24 cellular contexts compared by ENCODE assay signal in genomic region chr20:11296221-11296620, GRCh38.
"Had no signal": no experiment of that assay in that cellular context is flagged by ENCODE, and none has a peak within 500 bp of the region (broad histone marks: within the 10 kb centered on the region; RNA-seq: fewer than 3 reads in every experiment).

No MANE protein-coding gene starts in this region.

- H3K9me3 ChIP-seq: right lobe of liver, stomach, suprapubic skin, tibial nerve had no signal

- H3K4me1 Mint-ChIP-seq: activated CD4-positive, alpha-beta T cell treated with anti-CD3 and anti-CD28 coated beads, Interleukin-2, amount 10 ng/mL, durations not matched to agents 7 days and 5 days; activated CD8-positive, alpha-beta memory T cell treated with anti-CD3 and anti-CD28 coated beads, Interleukin-2, amount 10 ng/mL, durations not matched to agents 7 days and 5 days; activated naive CD4-positive, alpha-beta T cell treated with anti-CD3 and anti-CD28 coated beads, Interleukin-2, amount 10 ng/mL, durations not matched to agents 7 days and 5 days; immature natural killer cell; nephron; stimulated activated memory B cell treated with anti-CD40 and anti-IgM and Interleukin-4, amounts not matched to agents 10 μg/mL and 1 μg/mL and 100 μg/mL, for 72 hours had no signal

- H3K27me3 Mint-ChIP-seq: activated CD4-positive, alpha-beta T cell treated with anti-CD3 and anti-CD28 coated beads, Interleukin-2, amount 10 ng/mL, durations not matched to agents 7 days and 5 days; activated CD8-positive, alpha-beta memory T cell treated with anti-CD3 and anti-CD28 coated beads, Interleukin-2, amount 10 ng/mL, durations not matched to agents 7 days and 5 days; activated CD8-positive, alpha-beta T cell treated with anti-CD3 and anti-CD28 coated beads for 36 hours; activated naive CD4-positive, alpha-beta T cell treated with anti-CD3 and anti-CD28 coated beads, Interleukin-2, amount 10 ng/mL, durations not matched to agents 7 days and 5 days; stimulated activated memory B cell treated with anti-CD40 and anti-IgM and Interleukin-4, amounts not matched to agents 10 μg/mL and 1 μg/mL and 100 μg/mL, for 72 hours had no signal

- H3K36me3 Mint-ChIP-seq: activated CD8-positive, alpha-beta memory T cell treated with anti-CD3 and anti-CD28 coated beads, Interleukin-2, amount 10 ng/mL, durations not matched to agents 7 days and 5 days; activated naive CD4-positive, alpha-beta T cell treated with anti-CD3 and anti-CD28 coated beads, Interleukin-2, amount 10 ng/mL, durations not matched to agents 7 days and 5 days; immature natural killer cell; stimulated activated memory B cell treated with anti-CD40 and anti-IgM and Interleukin-4, amounts not matched to agents 10 μg/mL and 1 μg/mL and 100 μg/mL, for 72 hours had no signal

- H3K4me1 ChIP-seq: right lobe of liver, stomach, suprapubic skin, tibial nerve had no signal

- H3K36me3 ChIP-seq: right lobe of liver, stomach, suprapubic skin, tibial nerve had no signal

- H3K4me3 Mint-ChIP-seq: activated CD4-positive, alpha-beta T cell treated with anti-CD3 and anti-CD28 coated beads, Interleukin-2, amount 10 ng/mL, durations not matched to agents 7 days and 5 days; activated CD8-positive, alpha-beta memory T cell treated with anti-CD3 and anti-CD28 coated beads, Interleukin-2, amount 10 ng/mL, durations not matched to agents 7 days and 5 days; activated CD8-positive, alpha-beta T cell treated with anti-CD3 and anti-CD28 coated beads for 36 hours; activated naive CD4-positive, alpha-beta T cell treated with anti-CD3 and anti-CD28 coated beads, Interleukin-2, amount 10 ng/mL, durations not matched to agents 7 days and 5 days; immature natural killer cell; nephron; stimulated activated memory B cell treated with anti-CD40 and anti-IgM and Interleukin-4, amounts not matched to agents 10 μg/mL and 1 μg/mL and 100 μg/mL, for 72 hours had no signal

- DNase-seq: activated CD4-positive, alpha-beta T cell treated with anti-CD3 and anti-CD28 coated beads, Interleukin-2, amount 10 ng/mL, durations not matched to agents 7 days and 5 days; activated CD8-positive, alpha-beta memory T cell treated with anti-CD3 and anti-CD28 coated beads, Interleukin-2, amount 10 ng/mL, durations not matched to agents 7 days and 5 days; activated CD8-positive, alpha-beta T cell treated with anti-CD3 and anti-CD28 coated beads for 36 hours; activated effector memory CD4-positive, alpha-beta T cell treated with anti-CD3 and anti-CD28 coated beads, Interleukin-2, amount 50 U/mL, for 16 hours; activated naive CD4-positive, alpha-beta T cell treated with anti-CD3 and anti-CD28 coated beads, Interleukin-2, amount 10 ng/mL, durations not matched to agents 7 days and 5 days; activated T-cell treated with anti-CD3 and anti-CD28 coated beads for 4 hours; effector CD4-positive, alpha-beta T cell; foreskin melanocyte; glutamatergic neuron; immature natural killer cell; kidney glomerular epithelial cell; left ventricle myocardium superior; occipital lobe; posterior cingulate gyrus; right lobe of liver; stimulated activated CD4-positive, alpha-beta T cell treated with anti-CD3 and anti-CD28 coated beads, Interleukin-2, amount 100 ng/mL, for 24 hours; stomach; T-helper 1 cell had no signal

- H3K9me3 Mint-ChIP-seq: activated CD4-positive, alpha-beta T cell treated with anti-CD3 and anti-CD28 coated beads, Interleukin-2, amount 10 ng/mL, durations not matched to agents 7 days and 5 days; activated naive CD4-positive, alpha-beta T cell treated with anti-CD3 and anti-CD28 coated beads, Interleukin-2, amount 10 ng/mL, durations not matched to agents 7 days and 5 days; nephron had no signal

- H3K27me3 ChIP-seq: hepatocyte, right lobe of liver, stomach, suprapubic skin, tibial nerve had no signal

- ATAC-seq: activated CD8-positive, alpha-beta memory T cell treated with anti-CD3 and anti-CD28 coated beads, Interleukin-2, amount 10 ng/mL, durations not matched to agents 7 days and 5 days; activated CD8-positive, alpha-beta T cell treated with anti-CD3 and anti-CD28 coated beads for 36 hours; left ventricle myocardium superior; right lobe of liver; stimulated activated memory B cell treated with anti-CD40 and anti-IgM and Interleukin-4, amounts not matched to agents 10 μg/mL and 1 μg/mL and 100 μg/mL, for 72 hours had no signal

- H3K27ac ChIP-seq: hepatocyte, right lobe of liver, stomach, suprapubic skin, tibial nerve had no signal

- H3K4me3 ChIP-seq: hepatocyte, right lobe of liver, skin epidermis, stomach, suprapubic skin, tibial nerve had no signal

- H3K27ac Mint-ChIP-seq: activated CD4-positive, alpha-beta T cell treated with anti-CD3 and anti-CD28 coated beads, Interleukin-2, amount 10 ng/mL, durations not matched to agents 7 days and 5 days; activated CD8-positive, alpha-beta memory T cell treated with anti-CD3 and anti-CD28 coated beads, Interleukin-2, amount 10 ng/mL, durations not matched to agents 7 days and 5 days; activated CD8-positive, alpha-beta T cell treated with anti-CD3 and anti-CD28 coated beads for 36 hours; activated naive CD4-positive, alpha-beta T cell treated with anti-CD3 and anti-CD28 coated beads, Interleukin-2, amount 10 ng/mL, durations not matched to agents 7 days and 5 days; immature natural killer cell; nephron; stimulated activated memory B cell treated with anti-CD40 and anti-IgM and Interleukin-4, amounts not matched to agents 10 μg/mL and 1 μg/mL and 100 μg/mL, for 72 hours had no signal
